ENCODE assay signal across 24 cellular contexts in genomic region chr16:17058471-17058870, GRCh38.
DNase-seq lines count a peak whose midpoint lies in the region; ATAC-seq, FAIRE-seq and TF ChIP-seq lines count a peak whose summit lies in the region.
"Had no signal": no experiment of that assay in that cellular context is flagged by ENCODE, and none has a peak within 500 bp of the region (broad histone marks: within the 10 kb centered on the region; RNA-seq: fewer than 3 reads in every experiment).

No MANE protein-coding gene starts in this region.

- BruUV-seq in K562 (replicated peaks; lab: Mats Ljungman, UMichigan), result no TSS peak

- TF ChIP-seq EP300 in SK-N-SH (IDR thresholded peaks at IDR 0.05; ENCODE audit: borderline replicate concordance in 1 of 2, low read depth in 1 of 2, low read length in 1 of 2) (peak in 1 of 2 experiments; percentile 85; a peak in 2 of 4 replicates), K562 (IDR thresholded peaks at IDR 0.05; ENCODE audit: low read length) (no peak)

- DNase-seq in BE2C (peak; percentile 78), NCI-H1436 (lab: John Stamatoyannopoulos, UW) (peak; percentile 31), SK-N-SH (peak; percentile 78), K562 (ENCODE audit: extremely low read depth in 1 of 4, low spot score in 3 of 4) (no peak), activated gamma-delta T cell (lab: John Stamatoyannopoulos, UW) (no peak)
- no peak for DNase-seq in naive thymus-derived CD4-positive, alpha-beta T cell
- DNase-seq in stimulated activated CD4-positive, alpha-beta T cell treated with anti-CD3 and anti-CD28 coated beads, Interleukin-2, amount 100 ng/mL, for 24 hours, result no peak
- DNase-seq: 8988T; ACHN; AML-193; C1 segment of cervical spinal cord; Calu3; CD4-positive, alpha-beta memory T cell; COR-L47; DMS53; DMS79 treated with DMSO at 0.1 percent for 48 hours; GF-D8; H7; HCEC 1CT had no signal

- H3K36me3 Mint-ChIP-seq in naive thymus-derived CD4-positive, alpha-beta T cell, result peaks cover 0 to 8% (median 0%) of the 10 kb centered on the region in 5 donors

- no peaks in the 10 kb centered on the region for H3K9me2 ChIP-seq in SK-N-SH

- peaks cover 0 to 4% (median 0%) of the 10 kb centered on the region in 5 donors for H3K27me3 Mint-ChIP-seq in naive thymus-derived CD4-positive, alpha-beta T cell

- peaks cover 0 to 7% (median 0%) of the 10 kb centered on the region in 11 donors for H3K9me3 Mint-ChIP-seq in naive thymus-derived CD4-positive, alpha-beta T cell

- H3K4me1 ChIP-seq in BE2C (peaks cover 3% of the 10 kb centered on the region), SK-N-SH (ENCODE audit: control insufficient read depth in 1 of 2, insufficient read depth in 2 of 2, low read depth in 1 of 2, low read length in 1 of 2) (peaks cover 0 to 5% of the 10 kb centered on the region in 2 experiments; a peak in 1 of 4 replicates), K562 (replicated peaks in 1 of 2; ENCODE audit: control insufficient read depth in 2 of 2, insufficient read depth in 2 of 2, low read length in 2 of 2) (peaks cover under 1 to 5% of the 10 kb centered on the region in 2 experiments; a peak in 2 of 5 replicates)
- H3K4me1 ChIP-seq in naive thymus-derived CD4-positive, alpha-beta T cell (ENCODE audit: control insufficient read depth in 2 of 2, insufficient read depth in 2 of 2, low read length in 2 of 2), result no peaks in the 10 kb centered on the region
- H3K4me1 ChIP-seq: A549 had no signal

- ATAC-seq in K562 (no peak), GM18520 (IDR thresholded peaks at IDR 0.05; ENCODE audit: unreplicated experiment) (no peak)
- ATAC-seq in naive thymus-derived CD4-positive, alpha-beta T cell, result no peak
- ATAC-seq: A549 had no signal

- no peaks in the 10 kb centered on the region for H3K9me1 ChIP-seq in K562 (ENCODE audit: control insufficient read depth, insufficient read depth, low read length)

- no peaks in the 10 kb centered on the region for H3F3A ChIP-seq in SK-N-SH (replicated peaks; ENCODE audit: insufficient read depth)

- no peak overlapping the region for H3K4me3 Mint-ChIP-seq in naive thymus-derived CD4-positive, alpha-beta T cell
- H3K4me3 Mint-ChIP-seq: CD4-positive, alpha-beta memory T cell had no signal

- H3K4me3 ChIP-seq in BE2C (ENCODE audit: low read depth, low read length) (no peak overlapping the region), SK-N-SH (ENCODE audit: low read depth in 2 of 2, low read length in 1 of 2) (no peak overlapping the region), K562 (no peak overlapping the region)
- no peak overlapping the region for H3K4me3 ChIP-seq in naive thymus-derived CD4-positive, alpha-beta T cell (ENCODE audit: low read length)
- H3K4me3 ChIP-seq: A549 had no signal

- H3K79me2 ChIP-seq in SK-N-SH (ENCODE audit: insufficient read depth) (no peaks in the 10 kb centered on the region), K562 (ENCODE audit: control insufficient read depth, insufficient read depth, low read length) (peaks cover 11% of the 10 kb centered on the region; the same call in 2 of the 3 replicates)

- no peak overlapping the region for H2AFZ ChIP-seq in SK-N-SH (ENCODE audit: low read depth)
- H2AFZ ChIP-seq in K562 (ENCODE audit: low read depth, low read length), result no peak overlapping the region

- no peak overlapping the region for H3K27ac Mint-ChIP-seq in naive thymus-derived CD4-positive, alpha-beta T cell
- H3K27ac Mint-ChIP-seq: CD4-positive, alpha-beta memory T cell had no signal

- CTCF ChIA-PET in SK-N-SH (lab: Yijun Ruan, JAX) (interaction anchor here (1.1 kb wide), 1 partner anchor 465 kb away, joined by 3 read pairs; no protein-coding TSS in a partner anchor), K562 (lab: Yijun Ruan, JAX; ENCODE audit: low intra/inter-chr PET ratio) (no interaction called here)
- CTCF ChIA-PET in naive thymus-derived CD4-positive, alpha-beta T cell (lab: Charles Lee), result no interaction called here

- in situ Hi-C loops in K562 (cut with MboI), result no loop called here

- WGBS in SK-N-SH (ENCODE audit: low lambda C conversion rate), result 13% methylated on average over 7 of the region's 7 CpGs
- WGBS in K562 (ENCODE audit: insufficient coverage, low coverage, missing lambda C conversion rate), result 58% methylated on average over 7 of the region's 7 CpGs

- no peaks in the 10 kb centered on the region; the same call in 1 of the 2 replicates for H3K9me3 ChIP-seq in BE2C
- no peaks in the 10 kb centered on the region for H3K9me3 ChIP-seq in SK-N-SH
- no peaks in the 10 kb centered on the region for H3K9me3 ChIP-seq in K562 (replicated peaks; ENCODE audit: control insufficient read depth, insufficient read depth, low read depth, low read length)
- H3K9me3 ChIP-seq in naive thymus-derived CD4-positive, alpha-beta T cell (ENCODE audit: control insufficient read depth in 2 of 3, low read length in 3 of 3), result no peaks in the 10 kb centered on the region

- POLR2A ChIA-PET in SK-N-SH (lab: Yijun Ruan, JAX), result interaction anchor here (0.6 to 0.9 kb wide), 4 partner anchors 20 to 411 kb away, joined by 3 to 4 read pairs (median 3); no protein-coding TSS in a partner anchor
- POLR2A ChIA-PET in K562 (lab: Yijun Ruan, JAX), result interaction anchor here (0.9 to 1.3 kb wide), 2 partner anchors 9 to 45 kb away, joined by 3 to 7 read pairs; no protein-coding TSS in a partner anchor
- POLR2A ChIA-PET in naive thymus-derived CD4-positive, alpha-beta T cell (lab: Charles Lee), result no interaction called here

- H3K27me3 ChIP-seq in BE2C (peaks cover 13% of the 10 kb centered on the region; the same call in 1 of the 2 replicates), SK-N-SH (ENCODE audit: insufficient read depth) (no peaks in the 10 kb centered on the region), K562 (ENCODE audit: control insufficient read depth in 2 of 2, insufficient read depth in 2 of 2, low read length in 2 of 2) (no peaks in the 10 kb centered on the region)
- no peaks in the 10 kb centered on the region for H3K27me3 ChIP-seq in naive thymus-derived CD4-positive, alpha-beta T cell (ENCODE audit: control insufficient read depth in 2 of 2, insufficient read depth in 2 of 2, low read length in 2 of 2)

- H4K20me1 ChIP-seq in SK-N-SH (ENCODE audit: insufficient read depth) (no peaks in the 10 kb centered on the region), K562 (replicated peaks; ENCODE audit: control insufficient read depth, insufficient read depth, low read length) (peaks cover 31% of the 10 kb centered on the region)

- TF ChIP-seq RAD21 in SK-N-SH (IDR thresholded peaks at IDR 0.05; ENCODE audit: low read length), result peak; percentile 28; the same call in 1 of the 2 replicates
- TF ChIP-seq RAD21 in K562 (CRISPR knock-in tag; conservative IDR thresholded peaks at IDR 0.05 in 1 of 2, IDR thresholded peaks at IDR 0.05 in 1 of 2), result no peak

- intact Hi-C loops in K562 (cut with micrococcal nuclease), result no loop called here
- intact Hi-C loops in naive thymus-derived CD4-positive, alpha-beta T cell (cut with micrococcal nuclease), result no loop called here

- no peak overlapping the region for H3K4me2 ChIP-seq in SK-N-SH
- H3K4me2 ChIP-seq in K562 (ENCODE audit: insufficient read depth, low read length), result no peak overlapping the region
- H3K4me2 ChIP-seq: A549 had no signal

- H3K4me1 Mint-ChIP-seq in naive thymus-derived CD4-positive, alpha-beta T cell, result peaks cover 0 to 14% (median 0%) of the 10 kb centered on the region in 7 donors

- FAIRE-seq in K562 (lab: Jason Lieb, UNC), result no peak
- FAIRE-seq: A549, GM12891, GM18507, H1 had no signal

- H3K27ac ChIP-seq in SK-N-SH (ENCODE audit: low read depth in 2 of 2, low read length in 1 of 2), result peak overlapping the region in 1 of 2 experiments; percentile 62; a peak in 2 of 4 replicates
- H3K27ac ChIP-seq in K562 (ENCODE audit: extremely low read depth, low read depth, low read length), result no peak overlapping the region
- no peak overlapping the region for H3K27ac ChIP-seq in naive thymus-derived CD4-positive, alpha-beta T cell (ENCODE audit: low read depth, low read length)
- H3K27ac ChIP-seq: A549 had no signal

- no peak for TF ChIP-seq POLR2A in K562 (conservative IDR thresholded peaks at IDR 0.05)

- H3K36me3 ChIP-seq in BE2C (no peaks in the 10 kb centered on the region), SK-N-SH (replicated peaks in 1 of 2; ENCODE audit: control insufficient read depth in 1 of 2, insufficient read depth in 2 of 2, low read length in 1 of 2) (no peaks in the 10 kb centered on the region), K562 (ENCODE audit: control insufficient read depth, insufficient read depth, low read length) (peaks cover 4% of the 10 kb centered on the region; the same call in 2 of the 3 replicates)
- no peaks in the 10 kb centered on the region for H3K36me3 ChIP-seq in naive thymus-derived CD4-positive, alpha-beta T cell (ENCODE audit: control insufficient read depth in 2 of 3, insufficient read depth in 3 of 3, low read length in 3 of 3)

- TF ChIP-seq CTCF in BE2C (IDR thresholded peaks at IDR 0.05; ENCODE audit: low read depth, low read length) (no peak), SK-N-SH (IDR thresholded peaks at IDR 0.05) (no peak), K562 (IDR thresholded peaks at IDR 0.05 in 2 of 3, conservative IDR thresholded peaks at IDR 0.05 in 1 of 3; ENCODE audit: insufficient read depth in 2 of 3, low read depth in 1 of 3, low read length in 3 of 3) (no peak)

- H3K9ac ChIP-seq in SK-N-SH, result no peak overlapping the region
- no peak overlapping the region for H3K9ac ChIP-seq in K562 (ENCODE audit: insufficient read depth in 1 of 2, low read depth in 2 of 2, low read length in 2 of 2)

TF ChIP-seq in SK-N-SH, 30 proteins besides CTCF, POLR2A, EP300 and RAD21 (continues in another document):
- peak; percentile 96 for TF ChIP-seq GATA2 (CRISPR knock-in tag; IDR thresholded peaks at IDR 0.05)
- no peak for TF ChIP-seq MAX (IDR thresholded peaks at IDR 0.05; ENCODE audit: low read depth)
- no peak for TF ChIP-seq POLR2AphosphoS5 (IDR thresholded peaks at IDR 0.05; ENCODE audit: low read depth, low read length)
- TF ChIP-seq CHD2 (IDR thresholded peaks at IDR 0.05; ENCODE audit: low read length, partially characterized antibody), result peak; percentile 40

TF ChIP-seq in K562, 482 proteins besides CTCF, POLR2A, EP300 and RAD21:
- TF ChIP-seq FUS (optimal IDR thresholded peaks at IDR 0.05; ENCODE audit: low read depth, low read length), result no peak
- TF ChIP-seq MYNN (IDR thresholded peaks at IDR 0.05), result peak; percentile 89
- no peak for TF ChIP-seq MYNN (CRISPR knock-in tag; IDR thresholded peaks at IDR 0.05)

Comparison
In these comparisons a context has a peak if more than half of its experiments do, and no peak if none do; other contexts are left out.
1. DNase-seq: peak in BE2C (single experiment), NCI-H1436 (single experiment) and SK-N-SH (single experiment); none in K562 (0 of 4), naive thymus-derived CD4-positive, alpha-beta T cell (0 of 9), activated gamma-delta T cell (single experiment) and stimulated activated CD4-positive, alpha-beta T cell treated with anti-CD3 and anti-CD28 coated beads, Interleukin-2, amount 100 ng/mL, for 24 hours (0 of 2).